In the genomic region with DNA sequence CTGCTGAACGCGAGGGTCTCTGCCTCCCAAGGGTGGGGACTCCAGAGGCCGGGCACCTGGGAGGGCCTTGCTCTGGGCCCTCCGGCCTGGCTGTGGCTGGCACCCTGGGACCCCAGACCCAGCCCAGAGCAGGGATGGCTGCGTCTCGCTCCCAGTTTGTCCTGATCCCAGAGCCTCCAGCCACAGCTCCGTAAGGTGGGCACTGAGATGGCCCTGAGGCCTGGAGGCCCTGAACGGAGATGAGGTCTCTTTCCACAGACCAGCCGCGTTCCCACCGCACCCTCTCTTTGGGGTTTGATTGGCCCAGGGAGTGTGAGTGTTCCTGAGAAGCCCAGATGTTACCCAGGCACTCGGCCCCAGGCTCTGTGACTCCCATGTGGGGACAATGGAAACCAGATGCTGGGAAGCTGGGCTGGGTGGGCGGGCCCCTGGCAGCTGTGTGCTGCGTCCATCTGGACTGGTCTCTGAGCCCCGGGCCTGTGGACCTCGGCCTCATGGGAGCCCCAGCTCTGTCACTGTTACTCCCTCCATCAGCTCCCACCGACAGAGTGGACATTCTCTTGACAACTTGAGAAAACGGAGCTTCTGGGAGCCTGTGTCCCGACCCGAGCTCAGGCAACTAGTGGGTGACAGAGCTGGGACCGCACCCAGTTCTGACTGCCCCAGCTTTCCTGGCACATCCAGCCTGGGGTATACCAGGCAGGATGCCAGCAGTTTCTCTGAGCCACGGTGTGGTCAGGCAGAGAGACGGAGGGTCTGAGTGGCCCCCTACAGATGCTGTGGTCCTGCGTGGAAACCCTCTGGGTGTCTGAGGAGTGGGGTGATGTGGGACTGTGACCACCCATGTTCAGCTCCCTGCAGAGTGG, we compare ENCODE assay signal across 11 cellular contexts. TPM values are rescaled to one million over a fixed set of nuclear protein-coding genes. Genes with fewer than 3 reads are reported as not detected.
DNase-seq lines count a peak whose midpoint lies in the region; ATAC-seq and TF ChIP-seq lines count a peak whose summit lies in the region.
"Had no signal": no experiment of that assay in that cellular context is flagged by ENCODE, and none has a peak within 500 bp of the region (broad histone marks: within the 10 kb centered on the region; RNA-seq: fewer than 3 reads in every experiment).

No MANE protein-coding gene starts in this region.

- H3K27me3 ChIP-seq in right atrium auricular region (no peaks in the 10 kb centered on the region), gastrocnemius medialis (peaks cover 21 to 30% (median 23%) of the 10 kb centered on the region in 3 donors)

- in situ Hi-C loops in gastrocnemius medialis (cut with MboI; ENCODE audit: low sequenced_read_pairs in 4 of 4) = loop anchor here in 2 of 4 donors (25.0 kb wide), 1 partner anchor 141 kb away; no protein-coding TSS in a partner anchor

- peak overlapping the region; percentile 82 for H3K27ac ChIP-seq in adipose tissue (ENCODE audit: low read depth, low read length)
- H3K27ac ChIP-seq in right atrium auricular region = peak overlapping the region; percentile 86 to 96
- H3K27ac ChIP-seq in gastrocnemius medialis = peak overlapping the region; percentile 81 to 89 (median 84)
- H3K27ac ChIP-seq: PC-9 had no signal

- no peak for TF ChIP-seq CTCF in right atrium auricular region (IDR thresholded peaks at IDR 0.05)
- TF ChIP-seq CTCF in gastrocnemius medialis (IDR thresholded peaks at IDR 0.05 in 4 of 5, conservative IDR thresholded peaks at IDR 0.05 in 1 of 5) = no peak

- H3K36me3 ChIP-seq in right atrium auricular region (no peaks in the 10 kb centered on the region), gastrocnemius medialis (no peaks in the 10 kb centered on the region)

- no peak for TF ChIP-seq POLR2A in gastrocnemius medialis (IDR thresholded peaks at IDR 0.05)

- ATAC-seq in gastrocnemius medialis (peak; percentile 29 to 38), HG03460 (IDR thresholded peaks at IDR 0.05; ENCODE audit: unreplicated experiment) (no peak)

- intact Hi-C loops in gastrocnemius medialis (cut with DNase I; ENCODE audit: low total_unique reads) = loop anchor here (2.0 to 5.0 kb wide), 4 partner anchors 86 to 256 kb away; a partner anchor contains a TSS

- H3K4me1 ChIP-seq in right atrium auricular region = peaks cover 0 to 61% of the 10 kb centered on the region in 2 donors
- peaks cover 27 to 31% of the 10 kb centered on the region in 2 donors for H3K4me1 ChIP-seq in gastrocnemius medialis

- WGBS in adipose tissue, 3 donors = 45 to 75% (median 51%) methylated on average over 24 of the region's 24 CpGs

- H3K9me3 ChIP-seq in right atrium auricular region = no peaks in the 10 kb centered on the region
- no peaks in the 10 kb centered on the region for H3K9me3 ChIP-seq in gastrocnemius medialis

- H3K4me3 ChIP-seq in right atrium auricular region = peak overlapping the region; percentile 48 to 54
- peak overlapping the region; percentile 64 to 88 (median 64) for H3K4me3 ChIP-seq in gastrocnemius medialis
- H3K4me3 ChIP-seq: K562, PC-9 had no signal

- DNase-seq in Daoy (ENCODE audit: low read depth) = peak; percentile 79
- peak; percentile 89 for DNase-seq in right atrium auricular region (ENCODE audit: low spot score)
- DNase-seq in gastrocnemius medialis = peak in 1 of 2 donors; percentile 72
- no peak for DNase-seq in GOT3 (lab: John Stamatoyannopoulos, UW)
- DNase-seq in DMS114 treated with DMSO at 0.1 percent for 48 hours (lab: John Stamatoyannopoulos, UW; ENCODE audit: unreplicated experiment) = no peak
- DNase-seq in activated T-cell treated with anti-CD3 and anti-CD28 coated beads for 4 hours = no peak
- DNase-seq: DMS79, PC-9 had no signal

RNA-seq across cellular contexts. Expression of a gene that starts 9.8 kb away (rescaled TPM):
- 444 and 536 TPM in 2 replicates for total RNA-seq in Daoy (2014; rRNA removed; shearing (Covaris generic))
- polyA plus RNA-seq in adipose tissue = 100 to 1,000 TPM in 2 of 3 donors, 10 to 100 TPM in 1; 74.2 to 471 (median 345) TPM
- total RNA-seq in right atrium auricular region = 100 to 1,000 TPM; 201 to 278 TPM
- 10 to 100 TPM; 50.5 to 97.8 (median 73.3) TPM for total RNA-seq in gastrocnemius medialis

Comparison
In these comparisons a context has a peak if more than half of its experiments do, and no peak if none do; other contexts are left out.
1. DNase-seq: peak in Daoy (single experiment) and right atrium auricular region (single experiment); none in GOT3 (single experiment), DMS114 treated with DMSO at 0.1 percent for 48 hours (single experiment) and activated T-cell treated with anti-CD3 and anti-CD28 coated beads for 4 hours (single experiment).
2. Peak in every context shown above with its lines, with median percentiles within 50 percentile points of each other: H3K27ac ChIP-seq.